Comparison of ENCODE assay signal across 1 cellular context in the genomic region with DNA sequence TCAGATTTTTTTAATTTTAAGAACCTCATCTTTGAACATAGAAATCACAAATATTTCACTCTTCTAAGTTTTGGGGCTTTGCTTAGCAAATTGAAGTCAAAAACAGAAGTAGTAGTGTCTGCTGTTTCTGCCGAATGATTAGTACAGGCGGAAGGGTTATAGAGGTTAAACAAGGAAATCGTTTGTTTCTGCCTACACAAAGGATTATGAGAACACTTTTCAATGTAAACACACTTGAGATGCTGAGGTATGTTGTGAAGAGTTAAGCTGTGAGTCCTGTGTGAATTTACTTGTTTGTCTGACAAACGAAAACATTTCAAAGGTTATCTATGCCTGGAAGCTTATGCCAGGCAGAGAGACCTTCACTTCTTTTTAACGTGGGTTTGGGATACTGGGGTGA.
TF ChIP-seq lines count a peak whose summit lies in the region.

No MANE protein-coding gene starts in this region.

TF ChIP-seq in SK-N-SH, 30 proteins besides CTCF, POLR2A, EP300 and RAD21 (continued from another document):
- TF ChIP-seq ZBTB33 (IDR thresholded peaks at IDR 0.05; ENCODE audit: borderline replicate concordance, low read depth) (no peak), TCF12 (IDR thresholded peaks at IDR 0.05) (no peak), YY1 (IDR thresholded peaks at IDR 0.05; ENCODE audit: low read depth) (no peak), NFIC (IDR thresholded peaks at IDR 0.05; ENCODE audit: borderline replicate concordance) (no peak), POLR2AphosphoS5 (IDR thresholded peaks at IDR 0.05; ENCODE audit: low read depth, low read length) (no peak), RCOR1 (IDR thresholded peaks at IDR 0.05; ENCODE audit: low read length) (no peak), NRF1 (IDR thresholded peaks at IDR 0.05; ENCODE audit: low read depth, low read length) (no peak), JUND (IDR thresholded peaks at IDR 0.05) (no peak), TAF1 (IDR thresholded peaks at IDR 0.05; ENCODE audit: borderline replicate concordance, low read depth, low read length) (no peak), FOXJ3 (CRISPR knock-in tag; IDR thresholded peaks at IDR 0.05) (no peak), GABPA (IDR thresholded peaks at IDR 0.05; ENCODE audit: low read depth) (no peak)
- TF ChIP-seq, protein P1, sequence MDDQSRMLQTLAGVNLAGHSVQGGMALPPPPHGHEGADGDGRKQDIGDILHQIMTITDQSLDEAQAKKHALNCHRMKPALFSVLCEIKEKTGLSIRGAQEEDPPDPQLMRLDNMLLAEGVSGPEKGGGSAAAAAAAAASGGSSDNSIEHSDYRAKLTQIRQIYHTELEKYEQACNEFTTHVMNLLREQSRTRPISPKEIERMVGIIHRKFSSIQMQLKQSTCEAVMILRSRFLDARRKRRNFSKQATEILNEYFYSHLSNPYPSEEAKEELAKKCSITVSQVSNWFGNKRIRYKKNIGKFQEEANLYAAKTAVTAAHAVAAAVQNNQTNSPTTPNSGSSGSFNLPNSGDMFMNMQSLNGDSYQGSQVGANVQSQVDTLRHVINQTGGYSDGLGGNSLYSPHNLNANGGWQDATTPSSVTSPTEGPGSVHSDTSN (IDR thresholded peaks at IDR 0.05), result no peak
TF ChIP-seq in SK-N-SH: peak in this region for 0.
